8 cellular contexts compared by ENCODE assay signal in the genomic region with DNA sequence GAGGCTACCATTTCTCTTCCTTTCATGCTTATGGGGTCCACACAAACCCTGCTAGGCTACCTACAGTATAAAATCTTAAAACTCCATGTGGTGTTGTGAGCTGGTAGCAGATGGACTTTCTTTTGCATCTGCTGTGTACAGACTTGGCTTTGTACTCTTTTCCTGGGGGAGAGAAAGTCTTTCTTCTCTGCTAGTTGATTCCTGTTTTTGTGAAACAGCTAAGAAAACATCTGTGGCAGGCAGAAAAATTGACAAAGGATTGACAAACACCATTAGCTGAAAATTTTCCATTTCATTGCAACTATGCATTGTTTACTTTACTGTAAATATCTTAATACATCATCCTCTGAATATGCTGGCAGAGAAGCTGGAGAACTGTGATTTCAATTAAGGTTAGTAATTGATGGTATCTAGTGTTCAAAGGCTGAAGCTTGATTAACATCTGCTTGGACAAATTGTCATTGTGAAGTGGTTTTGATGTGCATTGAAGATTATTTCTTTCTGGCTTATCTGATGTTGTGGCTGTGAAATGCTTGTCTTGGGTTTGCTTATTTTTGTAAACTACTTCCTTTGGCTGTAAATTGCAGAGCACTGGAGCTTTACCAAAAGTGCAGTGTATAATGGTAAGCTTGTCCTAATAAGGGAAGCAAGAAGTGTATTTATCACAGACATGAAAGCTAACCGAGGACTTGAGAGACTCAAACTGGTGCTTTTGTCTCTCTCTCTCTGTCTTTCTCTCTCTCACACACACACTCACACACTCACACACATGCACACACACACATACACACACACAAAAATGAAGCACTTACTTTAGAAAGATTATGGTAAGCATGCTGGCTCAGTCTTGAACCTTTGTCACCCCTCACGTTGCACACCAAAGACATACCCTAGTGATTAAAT. TPM values are rescaled to one million over a fixed set of nuclear protein-coding genes. Genes with fewer than 3 reads are reported as not detected.
DNase-seq lines count a peak whose midpoint lies in the region; ATAC-seq and TF ChIP-seq lines count a peak whose summit lies in the region.
"Had no signal": no experiment of that assay in that cellular context is flagged by ENCODE, and none has a peak within 500 bp of the region (broad histone marks: within the 10 kb centered on the region; RNA-seq: fewer than 3 reads in every experiment).

A gene (plus strand): TSS at position 665 of the 903 bp plus-strand sequence. CDS start 11,697 bp downstream, outside the sequence.

- no peak for TF ChIP-seq EP300 in upper lobe of left lung (IDR thresholded peaks at IDR 0.05)

- 10 to 19% methylated on average over 2 of the region's 2 CpGs for WGBS in upper lobe of left lung, 2 donors

- no peak for TF ChIP-seq POLR2A in upper lobe of left lung (IDR thresholded peaks at IDR 0.05)

- ATAC-seq in left lobe of liver (peak; percentile 66), upper lobe of left lung (ENCODE audit: low FRiP score in 2 of 2) (no peak)

- peak within 1 kb of the TSS; percentile 6 to 66 for H3K4me3 ChIP-seq in ascending aorta
- H3K4me3 ChIP-seq in upper lobe of left lung, result peak within 1 kb of the TSS; percentile 7 to 40 (median 25)

- no peak for TF ChIP-seq CTCF in ascending aorta (IDR thresholded peaks at IDR 0.05)
- TF ChIP-seq CTCF in upper lobe of left lung (IDR thresholded peaks at IDR 0.05), result no peak

- intact Hi-C loops in ascending aorta (cut with DNase I), result loop anchor here (10.0 kb wide), 2 partner anchors 120 to 510 kb away; a partner anchor contains a TSS

- H3K27me3 ChIP-seq in ascending aorta (no peaks in the 10 kb centered on the region), upper lobe of left lung (no peaks in the 10 kb centered on the region)

- H3K27ac ChIP-seq in ascending aorta (peak within 1 kb of the TSS; percentile 62 to 68), upper lobe of left lung (peak within 1 kb of the TSS in 3 of 4 donors; percentile 20 to 47 (median 28))

- in situ Hi-C loops in ACHN (cut with HindIII; ENCODE audit: low pct_ligation_motif_present, low pct_unique_long_range_greater_than_20kb, low sequenced_read_pairs), result loop anchor here (25.0 kb wide), 2 partner anchors 248 to 327 kb away; no protein-coding TSS in a partner anchor

- H3K9me3 ChIP-seq in ascending aorta (no peaks in the 10 kb centered on the region), upper lobe of left lung (no peaks in the 10 kb centered on the region)

- peak; percentile 77 to 92 (median 81) for DNase-seq in NCI-H1417 (lab: John Stamatoyannopoulos, UW)
- no peak for DNase-seq in ascending aorta (ENCODE audit: low spot score in 2 of 2)
- DNase-seq in left lobe of liver (ENCODE audit: low spot score), result no peak
- DNase-seq in upper lobe of left lung, result no peak
- no peak for DNase-seq in stimulated activated CD4-positive, alpha-beta T cell treated with anti-CD3 and anti-CD28 coated beads, Interleukin-4, amount 100 ng/mL, for 1 hour
- DNase-seq in ACHN, result no peak
- DNase-seq in activated CD4-positive, alpha-beta T cell treated with anti-CD3 and anti-CD28 coated beads for 1 hour, result no peak
- DNase-seq: activated T-cell treated with anti-CD3 and anti-CD28 coated beads, Interleukin-2, amount 50 U/mL, for 24 hours had no signal

- H3K36me3 ChIP-seq in ascending aorta, result no peaks in the 10 kb centered on the region
- no peaks in the 10 kb centered on the region for H3K36me3 ChIP-seq in upper lobe of left lung

- H3K4me1 ChIP-seq in ascending aorta (peaks cover 0 to 3% of the 10 kb centered on the region in 2 donors), upper lobe of left lung (peaks cover 0 to 14% (median 9%) of the 10 kb centered on the region in 4 donors)

RNA-seq across cellular contexts. Expression of the gene that starts here (rescaled TPM):
- total RNA-seq in ascending aorta, result 11.0 TPM
- 4.4 TPM for total RNA-seq in left lobe of liver
- total RNA-seq in upper lobe of left lung, result 10 to 100 TPM in 2 of 6 donors, 1 to 10 TPM in 4; 3.4 to 24.1 (median 7.3) TPM

Comparison
In these comparisons a context has a peak if more than half of its experiments do, and no peak if none do; other contexts are left out.
1. DNase-seq: peak in NCI-H1417 (3 of 3); none in ascending aorta (0 of 2), left lobe of liver (single experiment), upper lobe of left lung (0 of 2), stimulated activated CD4-positive, alpha-beta T cell treated with anti-CD3 and anti-CD28 coated beads, Interleukin-4, amount 100 ng/mL, for 1 hour (single experiment), ACHN (single experiment) and activated CD4-positive, alpha-beta T cell treated with anti-CD3 and anti-CD28 coated beads for 1 hour (single experiment).